In genomic region chr11:72609045-72609444, GRCh38 we compare ENCODE assay signal across 9 cellular contexts.
DNase-seq lines count a peak whose midpoint lies in the region; ATAC-seq and TF ChIP-seq lines count a peak whose summit lies in the region.
"Had no signal": no experiment of that assay in that cellular context is flagged by ENCODE, and none has a peak within 500 bp of the region (broad histone marks: within the 10 kb centered on the region; RNA-seq: fewer than 3 reads in every experiment).

No MANE protein-coding gene starts in this region.

- no peak overlapping the region for H3K27ac ChIP-seq in smooth muscle cell (ENCODE audit: low read depth)
- H3K27ac ChIP-seq: BLaER1 treated with 17β-estradiol and CSF1 and Interleukin-3, amounts not matched to agents 10 nM and 100 nM had no signal

- H3K4me3 ChIP-seq in smooth muscle cell (no peak overlapping the region), MG63 (no peak overlapping the region)
- H3K4me3 ChIP-seq: BLaER1 treated with 17β-estradiol and CSF1 and Interleukin-3, amounts not matched to agents 10 nM and 100 nM had no signal

- peaks cover 0 to 8% of the 10 kb centered on the region in 2 donors for H3K4me1 Mint-ChIP-seq in effector memory CD8-positive, alpha-beta T cell (ENCODE audit: low read depth in 2 of 2)

- H4K20me1 ChIP-seq in smooth muscle cell (ENCODE audit: low read depth): no peaks in the 10 kb centered on the region

- TF ChIP-seq CTCF in smooth muscle cell (IDR thresholded peaks at IDR 0.05; ENCODE audit: borderline replicate concordance, insufficient read depth, poor library complexity, severe bottlenecking): peak; percentile 53

- H3K4me2 ChIP-seq in smooth muscle cell: no peak overlapping the region

- no peak overlapping the region for H3K4me3 Mint-ChIP-seq in effector memory CD8-positive, alpha-beta T cell

- no peaks in the 10 kb centered on the region for H3K79me2 ChIP-seq in smooth muscle cell (ENCODE audit: low read depth)

- H3K36me3 Mint-ChIP-seq in effector memory CD8-positive, alpha-beta T cell (ENCODE audit: insufficient read depth): peaks cover 3% of the 10 kb centered on the region

- H3K9me3 ChIP-seq in smooth muscle cell (replicated peaks; ENCODE audit: low read depth): no peaks in the 10 kb centered on the region
- no peaks in the 10 kb centered on the region for H3K9me3 ChIP-seq in MG63
- H3K9me3 ChIP-seq: BLaER1 treated with 17β-estradiol and CSF1 and Interleukin-3, amounts not matched to agents 10 nM and 100 nM had no signal

- no peak overlapping the region for H3K9ac ChIP-seq in smooth muscle cell (ENCODE audit: low read depth)
- H3K9ac ChIP-seq: BLaER1 treated with 17β-estradiol and CSF1 and Interleukin-3, amounts not matched to agents 10 nM and 100 nM had no signal

- H2AFZ ChIP-seq in smooth muscle cell (ENCODE audit: low read depth): no peak overlapping the region

- no peaks in the 10 kb centered on the region for H3K36me3 ChIP-seq in smooth muscle cell (ENCODE audit: low read depth)
- H3K36me3 ChIP-seq in MG63: no peaks in the 10 kb centered on the region
- H3K36me3 ChIP-seq: BLaER1 treated with 17β-estradiol and CSF1 and Interleukin-3, amounts not matched to agents 10 nM and 100 nM had no signal

- H3K4me1 ChIP-seq in smooth muscle cell (ENCODE audit: low read depth): no peaks in the 10 kb centered on the region

- ATAC-seq in effector memory CD8-positive, alpha-beta T cell (replicated peaks): peak; percentile 56

- no peaks in the 10 kb centered on the region for H3K9me3 Mint-ChIP-seq in effector memory CD8-positive, alpha-beta T cell

- no peak overlapping the region for H3K27ac Mint-ChIP-seq in effector memory CD8-positive, alpha-beta T cell

- H3K27me3 ChIP-seq in smooth muscle cell (ENCODE audit: low read depth): peaks cover 30% of the 10 kb centered on the region
- H3K27me3 ChIP-seq in MG63: peaks cover 8% of the 10 kb centered on the region
- H3K27me3 ChIP-seq: BLaER1 treated with 17β-estradiol and CSF1 and Interleukin-3, amounts not matched to agents 10 nM and 100 nM had no signal

- H3F3A ChIP-seq in smooth muscle cell (ENCODE audit: low read depth): no peaks in the 10 kb centered on the region

- H3K27me3 Mint-ChIP-seq in effector memory CD8-positive, alpha-beta T cell: peaks cover 46 to 88% of the 10 kb centered on the region in 2 donors

- 70% methylated on average over 4 of the region's 4 CpGs for WGBS in smooth muscle cell (ENCODE audit: low lambda C conversion rate)

- DNase-seq in NCI-H82 (lab: John Stamatoyannopoulos, UW): peak; percentile 22
- DNase-seq in NCI-H82 treated with DMSO at 0.1 percent for 48 hours (lab: John Stamatoyannopoulos, UW; ENCODE audit: unreplicated experiment): no peak
- peak; percentile 25 for DNase-seq in NCI-H1694 (lab: John Stamatoyannopoulos, UW)
- DNase-seq in effector memory CD8-positive, alpha-beta T cell: no peak
- DNase-seq in smooth muscle cell (lab: John Stamatoyannopoulos, UW; ENCODE audit: unreplicated experiment): no peak
- DNase-seq in MG63: no peak
- no peak for DNase-seq in NCI-H146 (lab: John Stamatoyannopoulos, UW)
- no peak for DNase-seq in NCI-H1930 (lab: John Stamatoyannopoulos, UW)

Comparison
In these comparisons a context has a peak if more than half of its experiments do, and no peak if none do; other contexts are left out.
1. DNase-seq: peak in NCI-H82 (single experiment) and NCI-H1694 (single experiment); none in NCI-H82 treated with DMSO at 0.1 percent for 48 hours (single experiment), effector memory CD8-positive, alpha-beta T cell (0 of 3), smooth muscle cell (single experiment), MG63 (single experiment), NCI-H146 (single experiment) and NCI-H1930 (0 of 2).